In genomic region chr12:129552996-129553750, GRCh38 we compare ENCODE assay signal across 18 cellular contexts.
"Had no signal": no experiment of that assay in that cellular context is flagged by ENCODE, and none has a peak within 500 bp of the region (broad histone marks: within the 10 kb centered on the region; RNA-seq: fewer than 3 reads in every experiment).

No MANE protein-coding gene starts in this region.

- H3K27me3 ChIP-seq: sigmoid colon had no signal

- H3K4me3 Mint-ChIP-seq: activated naive CD8-positive, alpha-beta T cell treated with anti-CD3 and anti-CD28 coated beads, Interleukin-2, amount 10 ng/mL, durations not matched to agents 7 days and 5 days; activated T-helper 1 cell treated with anti-CD3 and anti-CD28 coated beads, Interleukin-12 subunit alpha, Interleukin-12 subunit beta, Interleukin-2, Interleukin-4 antibody, amounts not matched to agents 30 ng/mL and 10 ng/mL and 1 ng/mL, durations not matched to agents 14 hours and 24 hours and 36 hours; nephron progenitor cell; stimulated activated naive CD8-positive, alpha-beta T cell treated with anti-CD3 and anti-CD28 coated beads, Interleukin-15, amount 100 ng/mL, for 72 hours; T-cell; type B pancreatic cell had no signal

- H3K4me1 Mint-ChIP-seq: activated naive CD8-positive, alpha-beta T cell treated with anti-CD3 and anti-CD28 coated beads, Interleukin-2, amount 10 ng/mL, durations not matched to agents 7 days and 5 days; stimulated activated naive CD8-positive, alpha-beta T cell treated with anti-CD3 and anti-CD28 coated beads, Interleukin-15, amount 100 ng/mL, for 72 hours; T-cell had no signal

- H3K36me3 ChIP-seq: esophagus muscularis mucosa, sigmoid colon had no signal

- H3K4me3 ChIP-seq: coronary artery, esophagus muscularis mucosa, sigmoid colon had no signal

- H3K27me3 Mint-ChIP-seq: activated naive CD8-positive, alpha-beta T cell treated with anti-CD3 and anti-CD28 coated beads, Interleukin-2, amount 10 ng/mL, durations not matched to agents 7 days and 5 days; stimulated activated naive CD8-positive, alpha-beta T cell treated with anti-CD3 and anti-CD28 coated beads, Interleukin-15, amount 100 ng/mL, for 72 hours; T-cell had no signal

- H3K27ac Mint-ChIP-seq: activated naive CD8-positive, alpha-beta T cell treated with anti-CD3 and anti-CD28 coated beads, Interleukin-2, amount 10 ng/mL, durations not matched to agents 7 days and 5 days; activated T-helper 1 cell treated with anti-CD3 and anti-CD28 coated beads, Interleukin-12 subunit alpha, Interleukin-12 subunit beta, Interleukin-2, Interleukin-4 antibody, amounts not matched to agents 30 ng/mL and 10 ng/mL and 1 ng/mL, durations not matched to agents 14 hours and 24 hours and 36 hours; nephron progenitor cell; stimulated activated naive CD8-positive, alpha-beta T cell treated with anti-CD3 and anti-CD28 coated beads, Interleukin-15, amount 100 ng/mL, for 72 hours; T-cell; type B pancreatic cell had no signal

- H3K36me3 Mint-ChIP-seq: activated naive CD8-positive, alpha-beta T cell treated with anti-CD3 and anti-CD28 coated beads, Interleukin-2, amount 10 ng/mL, durations not matched to agents 7 days and 5 days; T-cell; type B pancreatic cell had no signal

- H3K27ac ChIP-seq: coronary artery, esophagus muscularis mucosa, sigmoid colon had no signal

- H3K4me1 ChIP-seq: esophagus muscularis mucosa, sigmoid colon had no signal

- ATAC-seq: activated CD4-positive, CD25-positive, alpha-beta regulatory T cell treated with anti-CD3 and anti-CD28 coated beads, Interleukin-2, amount 50 U/mL, for 24 hours; stimulated activated naive CD8-positive, alpha-beta T cell treated with anti-CD3 and anti-CD28 coated beads, Interleukin-15, amount 100 ng/mL, for 72 hours; T-cell had no signal

- DNase-seq: activated CD4-positive, alpha-beta T cell treated with anti-CD3 and anti-CD28 coated beads, Interleukin-2, amount 50 U/mL, for 1 hour; activated CD8-positive, alpha-beta memory T cell treated with anti-CD3 and anti-CD28 coated beads for 24 hours; activated naive CD4-positive, alpha-beta T cell; activated naive CD8-positive, alpha-beta T cell treated with anti-CD3 and anti-CD28 coated beads, Interleukin-2, amount 10 ng/mL, durations not matched to agents 7 days and 5 days; aorta; caudate nucleus; hypothalamus; nephron progenitor cell; sigmoid colon; stimulated activated CD4-positive, alpha-beta T cell treated with anti-CD3 and anti-CD28 coated beads, Interleukin-1b, Interleukin-23, amount 100 ng/mL, for 48 hours; stimulated activated naive CD8-positive, alpha-beta T cell treated with anti-CD3 and anti-CD28 coated beads, Interleukin-15, amount 100 ng/mL, for 72 hours; T-cell; T-helper 9 cell had no signal
